In genomic region chr5:610744-611730, GRCh38 we compare ENCODE assay signal across 9 cellular contexts. TPM values are rescaled to one million over a fixed set of nuclear protein-coding genes. Genes with fewer than 3 reads are reported as not detected.
A peak's percentile ranks its signal among the peaks of the same experiment; 100 is the strongest.
DNase-seq lines count a peak whose midpoint lies in the region; ATAC-seq, FAIRE-seq and TF ChIP-seq lines count a peak whose summit lies in the region.
"Had no signal": no experiment of that assay in that cellular context is flagged by ENCODE, and none has a peak within 500 bp of the region (broad histone marks: within the 10 kb centered on the region; RNA-seq: fewer than 3 reads in every experiment).

No MANE protein-coding gene starts in this region.

- H3K4me2 ChIP-seq in A549 = peak overlapping the region; percentile 79
- peak overlapping the region; percentile 89 for H3K4me2 ChIP-seq in mammary epithelial cell (ENCODE audit: insufficient read depth, low read depth, low read length)

- H3K27ac ChIP-seq in A549 (peak overlapping the region in 1 of 2 experiments; percentile 95; a peak in 4 of 6 replicates), HL-60 (replicated peaks) (peak overlapping the region; percentile 69), mammary epithelial cell (ENCODE audit: insufficient read depth, low read depth, low read length) (no peak overlapping the region), muscle layer of duodenum (ENCODE audit: low read length) (no peak overlapping the region)
- H3K27ac ChIP-seq: epithelial cell of prostate had no signal

- H3K4me1 ChIP-seq in A549 (no peaks in the 10 kb centered on the region), mammary epithelial cell (ENCODE audit: insufficient read depth, low read length) (peaks cover 14% of the 10 kb centered on the region), muscle layer of duodenum (ENCODE audit: control insufficient read depth in 1 of 2, insufficient read depth in 2 of 2, low read length in 2 of 2) (peaks cover 0 to 11% of the 10 kb centered on the region in 2 donors)

- dilution Hi-C loops in mammary epithelial cell (cut with HindIII; ENCODE audit: low sequenced_read_pairs) = no loop called here

- H3K36me3 ChIP-seq in mammary epithelial cell (ENCODE audit: insufficient read depth, low read length) (no peaks in the 10 kb centered on the region), muscle layer of duodenum (ENCODE audit: control insufficient read depth in 1 of 2, insufficient read depth in 2 of 2, low read length in 2 of 2) (no peaks in the 10 kb centered on the region)

- FAIRE-seq in A549 (lab: Jason Lieb, UNC) = no peak

- H2AFZ ChIP-seq in mammary epithelial cell (ENCODE audit: low read depth, low read length) = peak overlapping the region; percentile 94

- TF ChIP-seq CTCF in A549 (IDR thresholded peaks at IDR 0.05) = no peak
- no peak for TF ChIP-seq CTCF in HL-60 (IDR thresholded peaks at IDR 0.05; ENCODE audit: insufficient read depth, low read length)
- TF ChIP-seq CTCF in mammary epithelial cell (conservative IDR thresholded peaks at IDR 0.05 in 1 of 2, IDR thresholded peaks at IDR 0.05 in 1 of 2; ENCODE audit: extremely low read depth in 1 of 2, insufficient read depth in 1 of 2, low read depth in 1 of 2, low read length in 2 of 2) = no peak

- TF ChIP-seq RAD21 in A549 (conservative IDR thresholded peaks at IDR 0.05 in 1 of 2, IDR thresholded peaks at IDR 0.05 in 1 of 2) = no peak

- no peak for TF ChIP-seq EP300 in A549 (IDR thresholded peaks at IDR 0.05)

- peak overlapping the region; percentile 77 for H3K4me3 ChIP-seq in A549
- peak overlapping the region; percentile 84 for H3K4me3 ChIP-seq in HL-60 (replicated peaks; ENCODE audit: insufficient read depth, low read length)
- peak overlapping the region; percentile 74 to 94 (median 78) for H3K4me3 ChIP-seq in mammary epithelial cell (replicated peaks in 1 of 3; ENCODE audit: insufficient read depth in 1 of 3, low read depth in 2 of 3, low read length in 3 of 3)
- H3K4me3 ChIP-seq in muscle layer of duodenum (ENCODE audit: low read depth in 1 of 2, low read length in 2 of 2) = peak overlapping the region; percentile 37 to 91

- intact Hi-C loops in mammary epithelial cell (cut with micrococcal nuclease) = loop anchor here (5.0 kb wide), 1 partner anchor 139 kb away; no protein-coding TSS in a partner anchor

- DNase-seq in A549 (ENCODE audit: low read depth in 1 of 2, low spot score in 1 of 2) (no peak), HL-60 (ENCODE audit: low read depth in 1 of 2, low spot score in 1 of 2) (no peak), mammary epithelial cell (no peak), midbrain (lab: John Stamatoyannopoulos, UW) (no peak), ureter (ENCODE audit: low spot score) (no peak), dedifferentiated amniotic fluid mesenchymal stem cell (ENCODE audit: extremely low spot score) (no peak)

- BruUV-seq in mammary epithelial cell (replicated peaks; lab: Mats Ljungman, UMichigan) = no TSS peak

- H3K9ac ChIP-seq in mammary epithelial cell (ENCODE audit: insufficient read depth, low read length) = no peak overlapping the region

- H4K20me1 ChIP-seq in mammary epithelial cell (ENCODE audit: insufficient read depth, low read length) = no peaks in the 10 kb centered on the region

- H3K79me2 ChIP-seq in mammary epithelial cell (ENCODE audit: insufficient read depth, low read length) = peaks cover 37% of the 10 kb centered on the region

- in situ Hi-C loops in mammary epithelial cell (cut with MboI; ENCODE audit: low sequenced_read_pairs in 2 of 2) = no loop called here

- POLR2A ChIA-PET in A549 (lab: Yijun Ruan, JAX) = interaction anchor here (1.3 kb wide), 1 partner anchor 138 kb away, joined by 4 read pairs; no protein-coding TSS in a partner anchor

- no peak for TF ChIP-seq POLR2A in A549 (IDR thresholded peaks at IDR 0.05; ENCODE audit: low read length)

- CTCF ChIA-PET in A549 (lab: Yijun Ruan, JAX) = interaction anchor here (1.0 to 1.8 kb wide), 2 partner anchors 8 to 54 kb away, joined by 3 to 8 read pairs; no protein-coding TSS in a partner anchor
- CTCF ChIA-PET in mammary epithelial cell (lab: Charles Lee; ENCODE audit: low non-redundant PET) = no interaction called here

- H3K9me3 ChIP-seq in A549 = peaks cover 3% of the 10 kb centered on the region; the same call in 1 of the 3 replicates
- H3K9me3 ChIP-seq in mammary epithelial cell (replicated peaks; ENCODE audit: insufficient read depth, low read length) = peaks cover 2% of the 10 kb centered on the region
- H3K9me3 ChIP-seq in muscle layer of duodenum (ENCODE audit: control insufficient read depth in 1 of 2, low read length in 2 of 2) = no peaks in the 10 kb centered on the region

- WGBS in A549 (ENCODE audit: missing lambda C conversion rate) = 65% methylated on average over 8 of the region's 11 CpGs
- WGBS in mammary epithelial cell (ENCODE audit: low coverage, missing lambda C conversion rate) = 50% methylated on average over 7 of the region's 11 CpGs

- H3K27me3 ChIP-seq in HL-60 (ENCODE audit: insufficient read depth, poor library complexity, severe bottlenecking) = no peaks in the 10 kb centered on the region
- H3K27me3 ChIP-seq in mammary epithelial cell (ENCODE audit: insufficient read depth, low read length) = no peaks in the 10 kb centered on the region
- H3K27me3 ChIP-seq in muscle layer of duodenum (ENCODE audit: low read depth, low read length) = peaks cover 5% of the 10 kb centered on the region

- ATAC-seq in A549 (no peak; a peak in 1 of 6 replicates), GM21528 (IDR thresholded peaks at IDR 0.05; ENCODE audit: low FRiP score, unreplicated experiment) (no peak)

TF ChIP-seq in A549, 52 proteins besides CTCF, POLR2A, EP300 and RAD21:
- TF ChIP-seq PBX3 (IDR thresholded peaks at IDR 0.05) = no peak
- TF ChIP-seq KDM1A (IDR thresholded peaks at IDR 0.05; ENCODE audit: low read depth) = peak; percentile 65; the same call in 1 of the 2 replicates
TF ChIP-seq in A549: peak in this region for 1.

RNA-seq across cellular contexts. Expression of gene CEP72, which starts 1.1 kb away (rescaled TPM):
- polyA plus RNA-seq in A549 (2011; rRNA removed) = 10.5 and 11.1 TPM in 2 replicates
- 18.5 and 18.8 TPM in 2 replicates for polyA plus RNA-seq in A549 (2012; cell fraction: cytosol; rRNA removed)
- polyA plus RNA-seq in A549 (2012; cell fraction: nucleus; rRNA removed) = 31.0 and 35.4 TPM in 2 replicates
- 10.6 to 10.8 TPM (median 10.8 TPM) in 3 replicates for polyA plus RNA-seq in A549 (2017; fragmentation: RNase III; extraction: RNeasy Plus Mini Kit Qiagen cat#74134 plus additional on column Dnase treatment)
- polyA minus RNA-seq in A549 (2011; rRNA and poly(A)+ RNA removed) = 16.0 and 18.1 TPM in 2 replicates
- total RNA-seq in mammary epithelial cell = 10 to 100 TPM in 1 of 2 donors, 1 to 10 TPM in 1; 3.5 to 13.4 TPM
- 5.6 TPM for polyA plus RNA-seq in mammary epithelial cell
- polyA minus RNA-seq in mammary epithelial cell = 8.2 TPM
- total RNA-seq in ureter = 10.9 TPM
